Comparison of ENCODE assay signal across 10 cellular contexts in the genomic region with DNA sequence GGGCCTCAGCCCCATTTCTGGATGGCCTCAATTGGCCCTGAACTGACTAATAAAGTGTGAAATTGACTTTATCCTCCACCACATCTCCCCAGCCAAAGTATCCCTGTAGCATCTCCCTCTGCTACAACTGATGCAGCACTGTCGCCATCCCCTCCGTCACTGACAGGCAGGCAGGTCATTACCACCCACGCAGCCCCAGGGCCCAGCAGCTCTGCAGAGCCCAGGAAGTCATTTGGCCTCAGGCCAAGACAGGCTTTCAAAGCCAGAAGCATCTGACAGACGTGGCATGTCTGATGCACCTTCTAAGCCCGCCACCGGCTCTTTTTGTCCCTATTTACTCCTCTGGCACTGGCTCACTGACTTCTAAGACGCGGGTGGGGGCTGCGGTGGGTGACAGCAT.
DNase-seq lines count a peak whose midpoint lies in the region; ATAC-seq and TF ChIP-seq lines count a peak whose summit lies in the region.
"Had no signal": no experiment of that assay in that cellular context is flagged by ENCODE, and none has a peak within 500 bp of the region (broad histone marks: within the 10 kb centered on the region; RNA-seq: fewer than 3 reads in every experiment).

No MANE protein-coding gene starts in this region.

- H3K4me3 ChIP-seq in DOHH2 (ENCODE audit: low read length) (peak overlapping the region; percentile 39; the same call in 1 of the 2 replicates), tibial nerve (no peak overlapping the region)

- H3K9me2 ChIP-seq in DOHH2 (replicated peaks; ENCODE audit: control insufficient read depth, low read length) = no peaks in the 10 kb centered on the region

- WGBS in tibial nerve, 2 donors = 46 to 52% methylated on average over 9 of the region's 9 CpGs

- peak overlapping the region; percentile 60 for H3K4me2 ChIP-seq in DOHH2 (ENCODE audit: low read length)

- H3K4me1 ChIP-seq in DOHH2 (ENCODE audit: control insufficient read depth, low read length) = peaks cover 39% of the 10 kb centered on the region
- H3K4me1 ChIP-seq in tibial nerve = no peaks in the 10 kb centered on the region

- peak overlapping the region; percentile 46; the same call in 1 of the 2 replicates for H3K27ac ChIP-seq in DOHH2 (ENCODE audit: low read depth, low read length)
- peak overlapping the region; percentile 21; the same call in 1 of the 2 replicates for H3K27ac ChIP-seq in VCaP
- H3K27ac ChIP-seq in tibial nerve = no peak overlapping the region
- H3K27ac ChIP-seq: 22Rv1 had no signal

- no peak for TF ChIP-seq POLR2A in tibial nerve (IDR thresholded peaks at IDR 0.05)

- ATAC-seq in left ventricle myocardium superior (peak; percentile 46), GM19035 (IDR thresholded peaks at IDR 0.05; ENCODE audit: unreplicated experiment) (no peak), HG02840 (IDR thresholded peaks at IDR 0.05; ENCODE audit: low FRiP score, unreplicated experiment) (no peak)

- H3K79me2 ChIP-seq in DOHH2 (ENCODE audit: control insufficient read depth, low read length) = no peaks in the 10 kb centered on the region

- TF ChIP-seq CTCF in DOHH2 (IDR thresholded peaks at IDR 0.05; ENCODE audit: low read depth, low read length, poor library complexity, severe bottlenecking) (no peak), VCaP (conservative IDR thresholded peaks at IDR 0.05) (no peak), tibial nerve (IDR thresholded peaks at IDR 0.05) (no peak)

- H3K36me3 ChIP-seq in DOHH2 (ENCODE audit: control insufficient read depth, low read length) = no peaks in the 10 kb centered on the region
- H3K36me3 ChIP-seq in tibial nerve = no peaks in the 10 kb centered on the region

- H3K27me3 ChIP-seq in DOHH2 (ENCODE audit: control insufficient read depth, low read length) (no peaks in the 10 kb centered on the region), tibial nerve (no peaks in the 10 kb centered on the region)

- DNase-seq in DMS 273 (lab: John Stamatoyannopoulos, UW; ENCODE audit: unreplicated experiment) = peak; percentile 87
- DNase-seq in DMS 273 treated with DMSO at 0.1 percent for 48 hours (lab: John Stamatoyannopoulos, UW) = no peak
- DNase-seq in left ventricle myocardium superior = no peak
- DNase-seq in tibial nerve (ENCODE audit: low spot score in 2 of 2) = no peak
- DNase-seq: SIG-M5 had no signal

- no peak for TF ChIP-seq EP300 in tibial nerve (IDR thresholded peaks at IDR 0.05)

- intact Hi-C loops in left ventricle myocardium superior (cut with micrococcal nuclease) = no loop called here

- H4K20me1 ChIP-seq in DOHH2 (ENCODE audit: control insufficient read depth, insufficient read depth, low read depth, low read length) = no peaks in the 10 kb centered on the region

- H3F3A ChIP-seq in DOHH2 (ENCODE audit: control insufficient read depth, insufficient read depth) = peaks cover 7% of the 10 kb centered on the region

- H3K9me3 ChIP-seq in DOHH2 (ENCODE audit: control insufficient read depth, insufficient read depth, low read length) (no peaks in the 10 kb centered on the region), tibial nerve (no peaks in the 10 kb centered on the region)

Comparison
In these comparisons a context has a peak if more than half of its experiments do, and no peak if none do; other contexts are left out.
1. H3K27ac ChIP-seq: peak in DOHH2 (single experiment) and VCaP (single experiment); none in tibial nerve (0 of 4).